10 cellular contexts compared by ENCODE assay signal in genomic region chr7:516606-517456, GRCh38. TPM values are rescaled to one million over a fixed set of nuclear protein-coding genes. Genes with fewer than 3 reads are reported as not detected.
DNase-seq lines count a peak whose midpoint lies in the region; ATAC-seq, FAIRE-seq and TF ChIP-seq lines count a peak whose summit lies in the region.
"Had no signal": no experiment of that assay in that cellular context is flagged by ENCODE, and none has a peak within 500 bp of the region (broad histone marks: within the 10 kb centered on the region; RNA-seq: fewer than 3 reads in every experiment).

No MANE protein-coding gene starts in this region.

- H3K27ac ChIP-seq in BLaER1, result no peak overlapping the region
- no peak overlapping the region for H3K27ac ChIP-seq in ectodermal cell (ENCODE audit: insufficient read depth, low read depth, low read length, poor library complexity, severe bottlenecking)
- H3K27ac ChIP-seq: HL-60 had no signal

- peak overlapping the region; percentile 61 for H3K4me3 ChIP-seq in BLaER1
- peak overlapping the region; percentile 49 for H3K4me3 ChIP-seq in ectodermal cell (ENCODE audit: insufficient read depth, low read depth, low read length)
- H3K4me3 ChIP-seq in mucosa of descending colon, result peak overlapping the region; percentile 54
- no peak overlapping the region for H3K4me3 ChIP-seq in BE2C (ENCODE audit: low read depth, low read length)

- H3K4me1 ChIP-seq in BLaER1 (peaks cover 70% of the 10 kb centered on the region), ectodermal cell (ENCODE audit: control insufficient read depth, insufficient read depth, low read length) (peaks cover 28% of the 10 kb centered on the region), mucosa of descending colon (ENCODE audit: low read depth) (peaks cover 45% of the 10 kb centered on the region), BE2C (no peaks in the 10 kb centered on the region)

- no peak for FAIRE-seq in GM12892 (lab: Jason Lieb, UNC)

- peak; percentile 43 for ATAC-seq in mucosa of descending colon

- WGBS in ectodermal cell, 2 experiments, result 0 to 1% methylated on average over 83 of the region's 83 CpGs

- TF ChIP-seq CTCF in mucosa of descending colon (IDR thresholded peaks at IDR 0.05) (no peak), BE2C (IDR thresholded peaks at IDR 0.05; ENCODE audit: low read depth, low read length) (no peak), GM20000 (IDR thresholded peaks at IDR 0.05; ENCODE audit: extremely low read depth, missing control alignments) (no peak)

- H3K27me3 ChIP-seq in BLaER1 (peaks cover 97% of the 10 kb centered on the region), ectodermal cell (ENCODE audit: control insufficient read depth, insufficient read depth, low read length, poor library complexity, severe bottlenecking) (peaks cover 63% of the 10 kb centered on the region), BE2C (peaks cover 89% of the 10 kb centered on the region)

- H3K4me2 ChIP-seq in BLaER1, result peak overlapping the region; percentile 93

- peaks cover 67% of the 10 kb centered on the region for H4K20me1 ChIP-seq in BLaER1

- H3K9ac ChIP-seq in BLaER1, result 0 out of 2 replicates have a peak overlapping the region, but pooled peaks have one; percentile 34

- intact Hi-C loops in mucosa of descending colon (cut with DNase I, micrococcal nuclease), result no loop called here

- no peak for TF ChIP-seq POLR2A in GM12892 (IDR thresholded peaks at IDR 0.05; ENCODE audit: low read depth, low read length)

- H3K36me3 ChIP-seq in BLaER1 (no peaks in the 10 kb centered on the region), ectodermal cell (ENCODE audit: control insufficient read depth, insufficient read depth, low read length) (no peaks in the 10 kb centered on the region), mucosa of descending colon (ENCODE audit: low read depth) (no peaks in the 10 kb centered on the region), BE2C (no peaks in the 10 kb centered on the region)

- no peaks in the 10 kb centered on the region for H3K9me3 ChIP-seq in BLaER1
- no peaks in the 10 kb centered on the region for H3K9me3 ChIP-seq in ectodermal cell (ENCODE audit: control insufficient read depth, low read length)
- no peaks in the 10 kb centered on the region for H3K9me3 ChIP-seq in mucosa of descending colon
- no peaks in the 10 kb centered on the region for H3K9me3 ChIP-seq in BE2C

- DNase-seq in MV-4-11 (lab: John Stamatoyannopoulos, UW) (peak; percentile 25), mucosa of descending colon (peak; percentile 78 to 83 (median 79)), iPS-NIHi11 (ENCODE audit: low spot score) (no peak), GM12892 (ENCODE audit: insufficient read length) (no peak), BE2C (no peak), GM20000 (ENCODE audit: low spot score) (no peak)
- DNase-seq: naive B cell had no signal

RNA-seq across cellular contexts. Expression of gene PDGFA, which starts 2.8 kb away (rescaled TPM):
- polyA plus RNA-seq in ectodermal cell (2013, experiment 1 of 4), result 8.1 TPM
- polyA plus RNA-seq in ectodermal cell (2013, experiment 2 of 4), result 11.6 TPM
- 8.5 TPM for polyA plus RNA-seq in ectodermal cell (2013, experiment 3 of 4)
- 8.6 TPM for polyA plus RNA-seq in ectodermal cell (2013, experiment 4 of 4)
- total RNA-seq in mucosa of descending colon, result 10 to 100 TPM; 52.7 to 63.0 (median 57.5) TPM
- 3.2 TPM for polyA plus RNA-seq in GM12892 (2012; ENCODE audit: missing spikeins)
- not detected for polyA plus RNA-seq in BE2C (2012; ENCODE audit: insufficient read depth, insufficient read length, low read depth)

Comparison
In these comparisons a context has a peak if more than half of its experiments do, and no peak if none do; other contexts are left out.
1. DNase-seq: peak in MV-4-11 (single experiment) and mucosa of descending colon (3 of 3); none in iPS-NIHi11 (single experiment), GM12892 (single experiment), BE2C (single experiment) and GM20000 (single experiment).